28 cellular contexts compared by ENCODE assay signal in genomic region chr5:175096469-175097185, GRCh38.
DNase-seq lines count a peak whose midpoint lies in the region; ATAC-seq and TF ChIP-seq lines count a peak whose summit lies in the region.
"Had no signal": no experiment of that assay in that cellular context is flagged by ENCODE, and none has a peak within 500 bp of the region (broad histone marks: within the 10 kb centered on the region; RNA-seq: fewer than 3 reads in every experiment).

No MANE protein-coding gene starts in this region.

- ATAC-seq in right lobe of liver (peak; percentile 75 to 95 (median 94)), GM18511 (IDR thresholded peaks at IDR 0.05; ENCODE audit: unreplicated experiment) (no peak)
- ATAC-seq: HCT116 had no signal

- no peaks in the 10 kb centered on the region for H3K9me3 ChIP-seq in breast epithelium
- H3K9me3 ChIP-seq in adipocyte (ENCODE audit: control insufficient read depth, low read length), result peaks cover 9% of the 10 kb centered on the region
- H3K9me3 ChIP-seq in right lobe of liver, result no peaks in the 10 kb centered on the region
- H3K9me3 ChIP-seq: BE2C, SJSA1 had no signal

- no peaks in the 10 kb centered on the region for H3K4me1 Mint-ChIP-seq in MCF 10A (ENCODE audit: insufficient read depth, unreplicated experiment)
- H3K4me1 Mint-ChIP-seq: CD14-positive monocyte; CD8-positive, alpha-beta memory T cell had no signal

- no peaks in the 10 kb centered on the region for H3K9me3 Mint-ChIP-seq in MCF 10A (ENCODE audit: unreplicated experiment)

- DNase-seq in MCF 10A (ENCODE audit: unreplicated experiment) (peak; percentile 9), breast epithelium (ENCODE audit: low spot score in 2 of 2) (no peak), adipocyte (ENCODE audit: low read depth) (no peak), right lobe of liver (peak; percentile 52 to 83 (median 76)), stromal cell of bone marrow (ENCODE audit: low read depth) (peak; percentile 23), amygdala (lab: John Stamatoyannopoulos, UW) (no peak), dermis blood vessel endothelial cell (no peak)
- DNase-seq: 8988T; ACHN; BE2C; CD8-positive, alpha-beta memory T cell; DMS 273 treated with DMSO at 0.1 percent for 48 hours; DMS79 treated with DMSO at 0.1 percent for 48 hours; NCI-H1092 treated with DMSO at 0.1 percent for 48 hours; NCI-H1436; NCI-H187; NCI-H2081 treated with DMSO at 0.1 percent for 48 hours; NCI-H2171; NCI-H226; NCI-H510A; NCI-H69; Right ventricle myocardium superior; RPMI8226 had no signal

- H3K4me3 Mint-ChIP-seq in MCF 10A (ENCODE audit: unreplicated experiment), result no peak overlapping the region
- H3K4me3 Mint-ChIP-seq: CD14-positive monocyte; CD8-positive, alpha-beta memory T cell had no signal

- TF ChIP-seq CTCF in MCF 10A (IDR thresholded peaks at IDR 0.05; ENCODE audit: unreplicated experiment) (no peak), breast epithelium (IDR thresholded peaks at IDR 0.05) (no peak), right lobe of liver (IDR thresholded peaks at IDR 0.05) (no peak)

- WGBS in right lobe of liver (ENCODE audit: insufficient coverage, low coverage, low lambda C conversion rate, missing lambda C conversion rate), result 65% methylated on average over 8 of the region's 12 CpGs

- no peak overlapping the region for H3K27ac Mint-ChIP-seq in MCF 10A (ENCODE audit: low read depth, unreplicated experiment)
- H3K27ac Mint-ChIP-seq: CD14-positive monocyte had no signal

- H3K36me3 ChIP-seq in breast epithelium (no peaks in the 10 kb centered on the region), adipocyte (ENCODE audit: control insufficient read depth, insufficient read depth, low read length, severe bottlenecking) (no peaks in the 10 kb centered on the region), right lobe of liver (no peaks in the 10 kb centered on the region)
- H3K36me3 ChIP-seq: BE2C, SJSA1 had no signal

- H3K27me3 ChIP-seq in breast epithelium (peaks cover 0 to 8% of the 10 kb centered on the region in 2 donors), adipocyte (replicated peaks; ENCODE audit: control insufficient read depth, insufficient read depth, low read length) (no peaks in the 10 kb centered on the region), right lobe of liver (no peaks in the 10 kb centered on the region)
- H3K27me3 ChIP-seq: BE2C, SJSA1 had no signal

- no TSS peak for BruUV-seq in MCF 10A (replicated peaks; lab: Mats Ljungman, UMichigan)

- intact Hi-C loops in MCF 10A (cut with micrococcal nuclease), result no loop called here
- intact Hi-C loops in breast epithelium (cut with DNase I; ENCODE audit: low total_unique reads), result no loop called here
- intact Hi-C loops in right lobe of liver (cut with DNase I), result no loop called here

- no peaks in the 10 kb centered on the region for H3K27me3 Mint-ChIP-seq in MCF 10A (ENCODE audit: insufficient read depth, unreplicated experiment)

- H3K36me3 Mint-ChIP-seq in MCF 10A (ENCODE audit: insufficient read depth, unreplicated experiment), result no peaks in the 10 kb centered on the region
- H3K36me3 Mint-ChIP-seq: CD14-positive monocyte; CD8-positive, alpha-beta memory T cell had no signal

- H3K4me3 ChIP-seq in breast epithelium, result no peak overlapping the region
- no peak overlapping the region for H3K4me3 ChIP-seq in adipocyte (ENCODE audit: low read length)
- H3K4me3 ChIP-seq in right lobe of liver, result no peak overlapping the region
- H3K4me3 ChIP-seq: SJSA1 had no signal

- POLR2A ChIA-PET in MCF 10A (lab: Yijun Ruan, JAX), result no interaction called here

- H3K9ac ChIP-seq in adipocyte (ENCODE audit: low read length), result peak overlapping the region; percentile 44

- H3K4me1 ChIP-seq in breast epithelium (no peaks in the 10 kb centered on the region), adipocyte (ENCODE audit: control insufficient read depth, insufficient read depth, low read length) (peaks cover 12% of the 10 kb centered on the region), right lobe of liver (peaks cover 0 to 6% (median 0%) of the 10 kb centered on the region in 4 donors)
- H3K4me1 ChIP-seq: BE2C, SJSA1 had no signal

- H3K27ac ChIP-seq in breast epithelium (no peak overlapping the region), right lobe of liver (no peak overlapping the region)
- H3K27ac ChIP-seq: HL-60, SJSA1 had no signal

- TF ChIP-seq POLR2A in breast epithelium (IDR thresholded peaks at IDR 0.05) (no peak), right lobe of liver (IDR thresholded peaks at IDR 0.05) (no peak)

- CTCF ChIA-PET in MCF 10A (lab: Yijun Ruan, JAX), result interaction anchor here (0.6 to 0.9 kb wide), 2 partner anchors 161 to 782 kb away, joined by 3 to 4 read pairs; no protein-coding TSS in a partner anchor

Comparison
In these comparisons a context has a peak if more than half of its experiments do, and no peak if none do; other contexts are left out.
1. DNase-seq: peak in MCF 10A (single experiment), right lobe of liver (3 of 3) and stromal cell of bone marrow (single experiment); none in breast epithelium (0 of 2), adipocyte (single experiment), amygdala (0 of 56) and dermis blood vessel endothelial cell (single experiment).